Comparison of ENCODE assay signal across 8 cellular contexts in genomic region chr2:179422037-179422643, GRCh38.
DNase-seq lines count a peak whose midpoint lies in the region; ATAC-seq, FAIRE-seq and TF ChIP-seq lines count a peak whose summit lies in the region.

No MANE protein-coding gene starts in this region.

- H3K27ac ChIP-seq in AG04450 (ENCODE audit: low read depth, low read length) (no peak overlapping the region), WERI-Rb-1 (no peak overlapping the region), endodermal cell (ENCODE audit: low read depth, low read length) (no peak overlapping the region), tibial artery (no peak overlapping the region)

- intact Hi-C loops in tibial artery (cut with DNase I; ENCODE audit: low total_unique reads) = no loop called here

- no peaks in the 10 kb centered on the region for H3K36me3 ChIP-seq in WERI-Rb-1
- H3K36me3 ChIP-seq in endodermal cell (ENCODE audit: control insufficient read depth, insufficient read depth, low read length) = no peaks in the 10 kb centered on the region
- no peaks in the 10 kb centered on the region for H3K36me3 ChIP-seq in tibial artery

- H3K9ac ChIP-seq in endodermal cell (ENCODE audit: extremely low read depth, low read length, poor library complexity, severe bottlenecking) = no peak overlapping the region

- H3K4me3 Mint-ChIP-seq in endodermal cell = no peak overlapping the region

- ATAC-seq in HG02885 (IDR thresholded peaks at IDR 0.05; ENCODE audit: poor library complexity, unreplicated experiment) = peak; percentile 93

- no peaks in the 10 kb centered on the region for H3K36me3 Mint-ChIP-seq in endodermal cell (ENCODE audit: low read depth)

- CTCF ChIA-PET in AG04450 (lab: Charles Lee) = interaction anchor here (0.6 to 4.3 kb wide), 29 partner anchors 10 to 519 kb away, joined by 3 to 36 read pairs (median 5); no protein-coding TSS in a partner anchor

- H3K4me1 ChIP-seq in endodermal cell (ENCODE audit: control insufficient read depth, insufficient read depth, low read length) (no peaks in the 10 kb centered on the region), tibial artery (no peaks in the 10 kb centered on the region)

- DNase-seq in AG04450 (ENCODE audit: low read depth, low spot score) (peak; percentile 60), GM18507 (ENCODE audit: extremely low spot score, insufficient read length, low read depth) (peak; percentile 7), NCI-H146 (lab: John Stamatoyannopoulos, UW) (peak; percentile 56), WERI-Rb-1 (peak; percentile 69), endodermal cell (peak; percentile 92), mucosa of gallbladder (ENCODE audit: low spot score) (peak; percentile 69), tibial artery (peak; percentile 82 to 83)

- no peaks in the 10 kb centered on the region for H3K27me3 Mint-ChIP-seq in endodermal cell (ENCODE audit: insufficient read depth)

- H3K4me1 Mint-ChIP-seq in endodermal cell = peaks cover 1% of the 10 kb centered on the region

- no peaks in the 10 kb centered on the region for H3K27me3 ChIP-seq in AG04450 (ENCODE audit: control insufficient read depth, insufficient read depth, low read length)
- H3K27me3 ChIP-seq in WERI-Rb-1 (ENCODE audit: insufficient read depth, low read depth, severe bottlenecking) = no peaks in the 10 kb centered on the region
- no peaks in the 10 kb centered on the region for H3K27me3 ChIP-seq in endodermal cell (ENCODE audit: control insufficient read depth, insufficient read depth, low read length, poor library complexity, severe bottlenecking)
- H3K27me3 ChIP-seq in tibial artery = no peaks in the 10 kb centered on the region

- H3K4me3 ChIP-seq in AG04450 (ENCODE audit: low read depth, low read length) (no peak overlapping the region), WERI-Rb-1 (ENCODE audit: low read depth, low read length) (no peak overlapping the region), endodermal cell (ENCODE audit: low read length) (no peak overlapping the region), tibial artery (no peak overlapping the region)

- H3K27ac Mint-ChIP-seq in endodermal cell = no peak overlapping the region

- TF ChIP-seq CTCF in AG04450 (IDR thresholded peaks at IDR 0.05; ENCODE audit: low read depth, low read length) (peak; percentile 90), WERI-Rb-1 (IDR thresholded peaks at IDR 0.05; ENCODE audit: low read depth, low read length) (peak; percentile 75), endodermal cell (conservative IDR thresholded peaks at IDR 0.05) (peak; percentile 92), tibial artery (IDR thresholded peaks at IDR 0.05) (peak; percentile 64 to 70)

- H3K9me3 Mint-ChIP-seq in endodermal cell = peaks cover 2% of the 10 kb centered on the region

- H3K9me3 ChIP-seq in AG04450 (ENCODE audit: control insufficient read depth, insufficient read depth, low read length) = no peaks in the 10 kb centered on the region
- no peaks in the 10 kb centered on the region for H3K9me3 ChIP-seq in WERI-Rb-1 (ENCODE audit: severe bottlenecking)
- H3K9me3 ChIP-seq in endodermal cell (ENCODE audit: control insufficient read depth, low read length) = no peaks in the 10 kb centered on the region
- H3K9me3 ChIP-seq in tibial artery = no peaks in the 10 kb centered on the region

- peak; percentile 56 for FAIRE-seq in GM18507 (lab: Jason Lieb, UNC)

- 16% methylated on average over 4 of the region's 5 CpGs; no CpG with 5 or more reads in 1 of the 2 experiments for WGBS in endodermal cell (ENCODE audit: insufficient coverage in 1 of 2, insufficient read length in 1 of 2), 2 experiments

- POLR2A ChIA-PET in AG04450 (lab: Yijun Ruan, JAX) = no interaction called here

Comparison
In these comparisons a context has a peak if more than half of its experiments do, and no peak if none do; other contexts are left out.
1. DNase-seq: peak in every context shown above with its lines; median percentile 92 in endodermal cell; 82 in tibial artery; 69 in WERI-Rb-1; 69 in mucosa of gallbladder; 60 in AG04450; 56 in NCI-H146; 7 in GM18507.